Comparison of ENCODE assay signal across 26 cellular contexts in genomic region chr14:80518173-80518572, GRCh38.
"Had no signal": no experiment of that assay in that cellular context is flagged by ENCODE, and none has a peak within 500 bp of the region (broad histone marks: within the 10 kb centered on the region; RNA-seq: fewer than 3 reads in every experiment).

No MANE protein-coding gene starts in this region.

- H3K27ac ChIP-seq: stomach, suprapubic skin, testis, thoracic aorta, thyroid gland, tibial artery, tibial nerve, transverse colon, upper lobe of left lung, upper lobe of right lung, uterus, vagina had no signal

- H3K9me3 ChIP-seq: suprapubic skin, testis, thoracic aorta, thyroid gland, tibial artery, transverse colon, upper lobe of right lung, vagina had no signal

- H3K36me3 ChIP-seq: suprapubic skin, thoracic aorta, thyroid gland, transverse colon, upper lobe of left lung, upper lobe of right lung, uterus, vagina had no signal

- FAIRE-seq: urothelium cell line had no signal

- H3K27me3 ChIP-seq: stomach, suprapubic skin, testis, thyroid gland, tibial artery, tibial nerve, transverse colon, upper lobe of left lung, upper lobe of right lung, uterus, vagina had no signal

- ATAC-seq: stimulated activated effector memory CD8-positive, alpha-beta T cell treated with anti-CD3 and anti-CD28 coated beads, Interleukin-12 subunit alpha, Interleukin-12 subunit beta, amount 100 ng/mL, for 72 hours; stimulated activated memory B cell treated with anti-CD40 and anti-IgM and Interleukin-4, amounts not matched to agents 10 μg/mL and 1 μg/mL and 100 μg/mL, for 72 hours; stimulated activated naive B cell treated with anti-CD40 and anti-IgM and Interleukin-4, amounts not matched to agents 10 μg/mL and 1 μg/mL and 100 μg/mL, for 72 hours; stimulated activated naive CD8-positive, alpha-beta T cell treated with anti-CD3 and anti-CD28 coated beads, Interleukin-15, amount 100 ng/mL, for 72 hours; stimulated activated naive CD8-positive, alpha-beta T cell treated with anti-CD3 and anti-CD28 coated beads, Interleukin-15, Interleukin-2, amounts not matched to agents 100 U/mL and 50 U/mL, for 24 hours; upper lobe of right lung had no signal

- DNase-seq: stimulated activated CD4-positive, alpha-beta T cell treated with anti-CD3 and anti-CD28 coated beads, Interleukin-2, amount 100 ng/mL, for 48 hours; stimulated activated CD4-positive, alpha-beta T cell treated with anti-CD3 and anti-CD28 coated beads, Interleukin-4, amount 100 ng/mL, for 1 hour; stimulated activated CD4-positive, alpha-beta T cell treated with anti-CD3 and anti-CD28 coated beads, Interleukin-4, amount 100 ng/mL, for 24 hours; stimulated activated CD4-positive, alpha-beta T cell treated with anti-CD3 and anti-CD28 coated beads, Interleukin-4, amount 100 ng/mL, for 4 hours; stimulated activated CD8-positive, alpha-beta memory T cell treated with anti-CD3 and anti-CD28 coated beads, Interleukin-4, amount 100 ng/mL, for 48 hours; stimulated activated naive B cell treated with anti-CD40 and anti-IgM and Interleukin-4, amounts not matched to agents 10 μg/mL and 1 μg/mL and 100 μg/mL, for 72 hours; stimulated activated naive CD4-positive, alpha-beta T cell; stimulated activated naive CD4-positive, alpha-beta T cell treated with Interleukin-2 at 50 U/mL for 16 hours; stimulated activated naive CD8-positive, alpha-beta T cell treated with anti-CD3 and anti-CD28 coated beads, Interleukin-15, amount 100 ng/mL, for 72 hours; stimulated activated naive CD8-positive, alpha-beta T cell treated with anti-CD3 and anti-CD28 coated beads, Interleukin-15, Interleukin-2, amounts not matched to agents 100 U/mL and 50 U/mL, for 24 hours; stomach; testis; thyroid gland; tibial artery; transverse colon; trophoblast cell; upper lobe of right lung; uterus had no signal

- H3K4me1 ChIP-seq: suprapubic skin, testis, thyroid gland, tibial nerve, transverse colon, upper lobe of left lung, upper lobe of right lung, uterus had no signal

- H3K4me3 ChIP-seq: stomach, suprapubic skin, testis, thoracic aorta, thyroid gland, tibial artery, tibial nerve, transverse colon, upper lobe of left lung, upper lobe of right lung, uterus, vagina had no signal
